In the genomic region with DNA sequence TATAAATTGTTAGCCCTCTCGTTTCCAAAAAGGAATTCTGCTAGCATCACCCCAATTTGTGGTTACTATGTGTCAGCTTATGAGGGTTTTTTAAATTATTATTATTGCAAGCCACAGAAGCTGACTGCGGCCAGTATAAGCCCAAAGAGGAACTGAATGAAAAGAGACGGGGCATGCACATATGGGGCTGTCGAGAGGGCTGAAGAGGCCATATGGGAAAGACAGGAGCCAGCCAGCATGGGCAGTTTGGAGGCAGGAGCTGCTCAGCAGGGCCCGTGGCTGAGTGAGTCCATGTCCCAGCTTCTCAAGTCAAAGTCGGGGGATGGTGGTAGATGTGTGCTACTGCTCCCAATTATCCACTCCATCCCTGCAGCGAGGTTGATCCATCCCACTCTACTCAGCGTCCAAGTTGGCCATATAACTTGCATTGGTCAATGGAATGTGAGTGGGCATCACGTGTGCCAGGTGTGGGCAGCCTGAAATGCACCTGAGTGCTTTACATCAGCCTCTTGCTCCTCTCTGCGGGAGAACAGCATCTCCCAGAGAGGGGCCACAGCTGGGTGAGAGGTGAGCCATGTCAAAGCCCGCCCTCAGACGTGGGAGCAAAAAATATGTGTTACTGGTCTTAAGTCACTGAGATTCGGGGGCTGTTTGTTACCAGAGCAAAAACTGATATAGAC, we compare ENCODE assay signal across 14 cellular contexts. TPM values are rescaled to one million over a fixed set of nuclear protein-coding genes. Genes with fewer than 3 reads are reported as not detected.
DNase-seq lines count a peak whose midpoint lies in the region; ATAC-seq and TF ChIP-seq lines count a peak whose summit lies in the region.
"Had no signal": no experiment of that assay in that cellular context is flagged by ENCODE, and none has a peak within 500 bp of the region (broad histone marks: within the 10 kb centered on the region; RNA-seq: fewer than 3 reads in every experiment).

No MANE protein-coding gene starts in this region.

- no peaks in the 10 kb centered on the region for H3K36me3 ChIP-seq in neural progenitor cell

- H3K4me2 ChIP-seq in neural progenitor cell, result peak overlapping the region; percentile 79

- H4K20me1 ChIP-seq in neural progenitor cell (ENCODE audit: low read depth), result no peaks in the 10 kb centered on the region

- peak overlapping the region; percentile 40 for H3K4me3 ChIP-seq in neural progenitor cell
- H3K4me3 ChIP-seq: heart right ventricle had no signal

- H3K4me1 Mint-ChIP-seq in effector memory CD8-positive, alpha-beta T cell (ENCODE audit: low read depth in 2 of 2), result peaks cover 10 to 11% of the 10 kb centered on the region in 2 donors
- peaks cover 10% of the 10 kb centered on the region for H3K4me1 Mint-ChIP-seq in neural progenitor cell

- H3K36me3 Mint-ChIP-seq in effector memory CD8-positive, alpha-beta T cell (ENCODE audit: insufficient read depth), result peaks cover 10% of the 10 kb centered on the region
- H3K36me3 Mint-ChIP-seq in neural progenitor cell, result peaks cover 4% of the 10 kb centered on the region

- no peaks in the 10 kb centered on the region for H3K79me2 ChIP-seq in neural progenitor cell (ENCODE audit: low read depth)

- H3K4me1 ChIP-seq in neural progenitor cell, result peaks cover 16% of the 10 kb centered on the region

- H3K27ac Mint-ChIP-seq in effector memory CD8-positive, alpha-beta T cell, result peak overlapping the region in 1 of 2 donors; percentile 26
- no peak overlapping the region for H3K27ac Mint-ChIP-seq in neural progenitor cell

- in situ Hi-C loops in KBM-7 (cut with MboI; ENCODE audit: low pct_unique_long_range_greater_than_20kb, low sequenced_read_pairs), result no loop called here

- peaks cover 5% of the 10 kb centered on the region for H3F3A ChIP-seq in neural progenitor cell (ENCODE audit: low read depth)

- peak overlapping the region; percentile 61 to 65 for H3K4me3 Mint-ChIP-seq in effector memory CD8-positive, alpha-beta T cell
- H3K4me3 Mint-ChIP-seq in neural progenitor cell, result no peak overlapping the region

- no peak overlapping the region for H3K9ac ChIP-seq in neural progenitor cell

- no peaks in the 10 kb centered on the region for H3K9me3 Mint-ChIP-seq in effector memory CD8-positive, alpha-beta T cell
- H3K9me3 Mint-ChIP-seq in neural progenitor cell, result peaks cover 4% of the 10 kb centered on the region

- TF ChIP-seq CTCF in neural progenitor cell (IDR thresholded peaks at IDR 0.05) (no peak), GM10266 (IDR thresholded peaks at IDR 0.05; ENCODE audit: control insufficient read depth, insufficient read depth, low read depth, missing control alignments) (no peak)

- ATAC-seq in effector memory CD8-positive, alpha-beta T cell (replicated peaks), result no peak

- H3K27me3 Mint-ChIP-seq in effector memory CD8-positive, alpha-beta T cell, result peaks cover 0 to 8% of the 10 kb centered on the region in 2 donors
- H3K27me3 Mint-ChIP-seq in neural progenitor cell (ENCODE audit: insufficient read depth, low read depth), result no peaks in the 10 kb centered on the region

- peak overlapping the region; percentile 55 for H2AFZ ChIP-seq in neural progenitor cell (replicated peaks)

- no peaks in the 10 kb centered on the region for H3K27me3 ChIP-seq in neural progenitor cell
- H3K27me3 ChIP-seq: heart right ventricle had no signal

- DNase-seq in SKM-1 treated with dmso at 0.1 percent for 144 hours (lab: John Stamatoyannopoulos, UW; ENCODE audit: unreplicated experiment) (peak; percentile 33), SKM-1 (lab: John Stamatoyannopoulos, UW; ENCODE audit: unreplicated experiment) (no peak), KBM-7 (peak; percentile 24), neural progenitor cell (ENCODE audit: low spot score) (no peak), occipital lobe (lab: John Stamatoyannopoulos, UW) (no peak), GM10266 (ENCODE audit: extremely low spot score) (no peak)
- DNase-seq in effector memory CD8-positive, alpha-beta T cell, result no peak
- DNase-seq in activated CD4-positive, CD25-positive, alpha-beta regulatory T cell treated with anti-CD3 and anti-CD28 coated beads, Interleukin-2, amount 50 U/mL, for 72 hours, result no peak
- DNase-seq: activated CD4-positive, alpha-beta T cell treated with anti-CD3 and anti-CD28 coated beads, Interleukin-2, amount 50 U/mL, for 4 hours; effector CD8-positive, alpha-beta T cell; heart right ventricle; midbrain; MM.1S; stimulated activated CD4-positive, alpha-beta T cell treated with anti-CD3 and anti-CD28 coated beads, Interleukin-4, amount 100 ng/mL, for 24 hours had no signal

- no peaks in the 10 kb centered on the region for H3K9me3 ChIP-seq in neural progenitor cell (ENCODE audit: low read depth)
- H3K9me3 ChIP-seq: heart right ventricle had no signal

- H3K27ac ChIP-seq in neural progenitor cell, result no peak overlapping the region
- H3K27ac ChIP-seq: heart right ventricle had no signal

RNA-seq across cellular contexts. Expression of a gene that starts 37.6 kb away (rescaled TPM):
- 6.5 and 8.6 TPM in 2 replicates for total RNA-seq in neural progenitor cell (ENCODE audit: low replicate concordance)
- total RNA-seq in occipital lobe, result 1.2 TPM

Comparison
In these comparisons a context has a peak if more than half of its experiments do, and no peak if none do; other contexts are left out.
1. DNase-seq: peak in SKM-1 treated with dmso at 0.1 percent for 144 hours (single experiment) and KBM-7 (single experiment); none in SKM-1 (single experiment), effector memory CD8-positive, alpha-beta T cell (0 of 3), neural progenitor cell (single experiment), occipital lobe (single experiment), activated CD4-positive, CD25-positive, alpha-beta regulatory T cell treated with anti-CD3 and anti-CD28 coated beads, Interleukin-2, amount 50 U/mL, for 72 hours (single experiment) and GM10266 (single experiment).